1 cellular context compared by ENCODE assay signal in genomic region chr2:159936471-159936870, GRCh38.
A peak's percentile ranks its signal among the peaks of the same experiment; 100 is the strongest.
TF ChIP-seq lines count a peak whose summit lies in the region.

No MANE protein-coding gene starts in this region.

TF ChIP-seq in H1, 55 proteins besides CTCF, POLR2A, EP300 and RAD21 (continued from another document):
- 0 out of 2 replicates have a peak, but pooled peaks have one; percentile 39 for TF ChIP-seq ATF3 (IDR thresholded peaks at IDR 0.05; ENCODE audit: insufficient read depth, low read depth, low read length)
